Comparison of ENCODE assay signal across 9 cellular contexts in genomic region chr19:45496349-45496953, GRCh38. TPM values are rescaled to one million over a fixed set of nuclear protein-coding genes. Genes with fewer than 3 reads are reported as not detected.
DNase-seq lines count a peak whose midpoint lies in the region; TF ChIP-seq lines count a peak whose summit lies in the region.
"Had no signal": no experiment of that assay in that cellular context is flagged by ENCODE, and none has a peak within 500 bp of the region (broad histone marks: within the 10 kb centered on the region; RNA-seq: fewer than 3 reads in every experiment).

No MANE protein-coding gene starts in this region.

- no peak overlapping the region for H3K27ac ChIP-seq in neural progenitor cell
- H3K27ac ChIP-seq: C4-2B had no signal

- peaks cover 43% of the 10 kb centered on the region for H3K4me1 Mint-ChIP-seq in neural progenitor cell

- DNase-seq in NCI-H2227 (lab: John Stamatoyannopoulos, UW; ENCODE audit: unreplicated experiment) (peak; percentile 58), NCI-H2227 treated with DMSO at 0.1 percent for 48 hours (lab: John Stamatoyannopoulos, UW) (no peak), fibroblast of the aortic adventitia (ENCODE audit: low read depth) (no peak), neural progenitor cell (ENCODE audit: low spot score) (peak; percentile 90), middle frontal gyrus (ENCODE audit: extremely low spot score, low spot score) (no peak), NOMO-1 treated with DMSO at 0.1 percent for 48 hours (lab: John Stamatoyannopoulos, UW; ENCODE audit: unreplicated experiment) (no peak)
- peak; percentile 76 for DNase-seq in activated CD8-positive, alpha-beta memory T cell treated with anti-CD3 and anti-CD28 coated beads for 24 hours

- H3K9me3 ChIP-seq in neural progenitor cell (ENCODE audit: low read depth) = no peaks in the 10 kb centered on the region

- no peak overlapping the region for H3K9ac ChIP-seq in neural progenitor cell

- H3K79me2 ChIP-seq in neural progenitor cell (ENCODE audit: low read depth) = no peaks in the 10 kb centered on the region

- H3K36me3 ChIP-seq in neural progenitor cell = no peaks in the 10 kb centered on the region

- peaks cover 13% of the 10 kb centered on the region for H3K4me1 ChIP-seq in neural progenitor cell

- H3K4me3 ChIP-seq in fibroblast of the aortic adventitia (ENCODE audit: low read depth, low read length) (peak overlapping the region; percentile 73), neural progenitor cell (peak overlapping the region; percentile 89)

- H4K20me1 ChIP-seq in neural progenitor cell (ENCODE audit: low read depth) = peaks cover 26% of the 10 kb centered on the region

- H3K4me2 ChIP-seq in neural progenitor cell = peak overlapping the region; percentile 96

- H3K27ac Mint-ChIP-seq in neural progenitor cell = no peak overlapping the region

- peaks cover 38% of the 10 kb centered on the region for H3K27me3 Mint-ChIP-seq in neural progenitor cell (ENCODE audit: insufficient read depth, low read depth)

- peak overlapping the region; percentile 56 for H2AFZ ChIP-seq in neural progenitor cell (replicated peaks)

- H3K27me3 ChIP-seq in neural progenitor cell = peaks cover 53% of the 10 kb centered on the region

- no peaks in the 10 kb centered on the region for H3K36me3 Mint-ChIP-seq in neural progenitor cell

- peaks cover 64% of the 10 kb centered on the region for H3F3A ChIP-seq in neural progenitor cell (ENCODE audit: low read depth)

- no peaks in the 10 kb centered on the region for H3K9me3 Mint-ChIP-seq in neural progenitor cell

- no peak for TF ChIP-seq CTCF in fibroblast of the aortic adventitia (IDR thresholded peaks at IDR 0.05; ENCODE audit: insufficient read depth, low read length)
- TF ChIP-seq CTCF in neural progenitor cell (IDR thresholded peaks at IDR 0.05) = no peak

- no peak for TF ChIP-seq RAD21 in Ishikawa (IDR thresholded peaks at IDR 0.05; ENCODE audit: low read depth)

- no peak for TF ChIP-seq EP300 in Ishikawa (IDR thresholded peaks at IDR 0.05; ENCODE audit: borderline replicate concordance)

- H3K4me3 Mint-ChIP-seq in neural progenitor cell = peak overlapping the region; percentile 80

TF ChIP-seq in Ishikawa, 13 proteins besides CTCF, POLR2A, EP300 and RAD21:
- peak; percentile 93 for TF ChIP-seq ZBTB7A (IDR thresholded peaks at IDR 0.05; ENCODE audit: low read depth)
- TF ChIP-seq FOXM1 (IDR thresholded peaks at IDR 0.05; ENCODE audit: borderline replicate concordance, low read depth) = no peak
- peak; percentile 99 for TF ChIP-seq REST (IDR thresholded peaks at IDR 0.05; ENCODE audit: low read depth)
- 0 out of 2 replicates have a peak, but pooled peaks have one; percentile 6 for TF ChIP-seq EGR1 (IDR thresholded peaks at IDR 0.05)
- no peak for TF ChIP-seq NFIC (IDR thresholded peaks at IDR 0.05)
- peak; percentile 34; the same call in 1 of the 2 replicates for TF ChIP-seq TCF12 (IDR thresholded peaks at IDR 0.05; ENCODE audit: low read depth)
- TF ChIP-seq TEAD4 (IDR thresholded peaks at IDR 0.05) = peak; percentile 13; the same call in 1 of the 2 replicates
- TF ChIP-seq MAX (IDR thresholded peaks at IDR 0.05) = peak; percentile 41; the same call in 1 of the 2 replicates
- no peak for TF ChIP-seq TAF1 (IDR thresholded peaks at IDR 0.05; ENCODE audit: low read depth)
- no peak for TF ChIP-seq CREB1 (IDR thresholded peaks at IDR 0.05; ENCODE audit: low read depth)
- no peak for TF ChIP-seq CEBPB (IDR thresholded peaks at IDR 0.05)
- no peak for TF ChIP-seq USF1 (IDR thresholded peaks at IDR 0.05)
- TF ChIP-seq YY1 (IDR thresholded peaks at IDR 0.05; ENCODE audit: low read depth) = no peak
TF ChIP-seq in Ishikawa: peak in this region for 6.

RNA-seq across cellular contexts. Expression of gene RTN2, which starts 0.4 kb away (rescaled TPM):
- total RNA-seq in fibroblast of the aortic adventitia (ENCODE audit: low replicate concordance) (5.7 and 26.8 TPM in 2 replicates), neural progenitor cell (ENCODE audit: low replicate concordance) (4.8 and 10.4 TPM in 2 replicates)

RNA-seq across cellular contexts. Expression of gene PPM1N, which starts 1.8 kb away (rescaled TPM):
- total RNA-seq in fibroblast of the aortic adventitia (ENCODE audit: low replicate concordance) = 0.99 and 2.4 TPM in 2 replicates
- total RNA-seq in neural progenitor cell (ENCODE audit: low replicate concordance) = 2.4 and 3.6 TPM in 2 replicates

RNA-seq across cellular contexts. Expression of gene VASP, which starts 10.8 kb away (rescaled TPM):
- 31.6 and 33.3 TPM in 2 replicates for total RNA-seq in fibroblast of the aortic adventitia (ENCODE audit: low replicate concordance)
- total RNA-seq in neural progenitor cell (ENCODE audit: low replicate concordance) = 32.6 and 62.2 TPM in 2 replicates

RNA-seq across cellular contexts. Expression of gene FOSB, which starts 28.7 kb away (rescaled TPM):
- total RNA-seq in fibroblast of the aortic adventitia (ENCODE audit: low replicate concordance) (0.33 and 0.81 TPM in 2 replicates), neural progenitor cell (ENCODE audit: low replicate concordance) (2.3 and 5.4 TPM in 2 replicates)

Comparison
In these comparisons a context has a peak if more than half of its experiments do, and no peak if none do; other contexts are left out.
1. DNase-seq: peak in NCI-H2227 (single experiment), activated CD8-positive, alpha-beta memory T cell treated with anti-CD3 and anti-CD28 coated beads for 24 hours (single experiment) and neural progenitor cell (single experiment); none in NCI-H2227 treated with DMSO at 0.1 percent for 48 hours (single experiment), fibroblast of the aortic adventitia (single experiment), middle frontal gyrus (single experiment) and NOMO-1 treated with DMSO at 0.1 percent for 48 hours (single experiment).